In the genomic region with DNA sequence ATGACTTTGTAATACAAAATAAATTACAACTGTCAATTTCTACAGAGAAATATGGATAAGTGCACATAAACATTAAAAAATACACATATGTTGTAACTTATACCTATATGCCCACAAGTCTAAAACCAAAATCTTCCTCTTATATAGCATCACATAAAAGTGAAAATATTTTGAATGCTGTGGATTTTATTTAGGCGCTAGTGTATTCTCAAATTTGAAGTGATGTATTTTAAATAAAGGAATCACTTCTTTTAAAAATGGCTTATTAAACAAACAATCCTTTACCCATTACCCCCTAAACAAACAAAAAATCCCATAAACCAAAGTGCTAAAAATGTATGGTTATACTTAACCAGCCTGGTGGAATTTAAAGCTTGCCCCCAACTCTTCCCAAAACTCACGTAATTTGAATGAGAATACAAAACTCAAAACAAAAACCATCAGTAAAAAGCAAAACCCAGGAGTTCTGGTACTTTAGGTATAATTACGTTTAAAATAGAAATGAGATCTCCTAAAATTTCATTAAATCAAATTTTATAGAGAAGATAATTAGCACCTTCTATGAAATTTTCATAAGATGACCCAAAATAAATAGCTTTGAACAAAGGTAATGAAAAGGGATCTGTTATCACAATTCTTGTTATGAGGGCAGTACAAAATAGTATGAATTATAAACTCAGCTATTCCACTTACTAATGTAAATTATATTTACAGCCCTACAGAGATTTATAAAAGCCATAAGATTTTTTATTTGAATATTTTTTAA, we compare ENCODE assay signal across 9 cellular contexts.
DNase-seq lines count a peak whose midpoint lies in the region; ATAC-seq, FAIRE-seq and TF ChIP-seq lines count a peak whose summit lies in the region.
"Had no signal": no experiment of that assay in that cellular context is flagged by ENCODE, and none has a peak within 500 bp of the region (broad histone marks: within the 10 kb centered on the region; RNA-seq: fewer than 3 reads in every experiment).

No MANE protein-coding gene starts in this region.

- H3K4me3 ChIP-seq in heart left ventricle, result peak overlapping the region in 7 of 12 donors; percentile 63 to 79 (median 69)
- H3K4me3 ChIP-seq in upper lobe of right lung, result peak overlapping the region; percentile 72

- H3K36me3 ChIP-seq in heart left ventricle (no peaks in the 10 kb centered on the region), upper lobe of right lung (no peaks in the 10 kb centered on the region)

- H3K27ac ChIP-seq in heart left ventricle, result peak overlapping the region in 5 of 12 donors; percentile 22 to 85 (median 27)
- H3K27ac ChIP-seq in upper lobe of right lung, result peak overlapping the region; percentile 82

- no peak for ATAC-seq in heart left ventricle
- no peak for ATAC-seq in left ventricle myocardium superior
- no peak for ATAC-seq in activated CD8-positive, alpha-beta T cell treated with anti-CD3 and anti-CD28 coated beads for 36 hours
- no peak for ATAC-seq in upper lobe of right lung
- no peak for ATAC-seq in HG02588 (IDR thresholded peaks at IDR 0.05; ENCODE audit: unreplicated experiment)

- H3K4me1 ChIP-seq in heart left ventricle (peaks cover 0 to 71% (median 19%) of the 10 kb centered on the region in 12 donors), upper lobe of right lung (peaks cover 11% of the 10 kb centered on the region)

- DNase-seq in heart left ventricle, result no peak
- DNase-seq in left ventricle myocardium superior, result no peak
- DNase-seq in activated CD8-positive, alpha-beta T cell treated with anti-CD3 and anti-CD28 coated beads for 36 hours, result no peak
- DNase-seq in upper lobe of right lung, result no peak
- DNase-seq in NCI-H2107 treated with DMSO at 0.1 percent for 48 hours (lab: John Stamatoyannopoulos, UW; ENCODE audit: unreplicated experiment), result no peak
- no peak for DNase-seq in NCI-H345 (lab: John Stamatoyannopoulos, UW)
- DNase-seq: activated effector memory CD4-positive, alpha-beta T cell treated with anti-CD3 and anti-CD28 coated beads, Interleukin-2, amount 50 U/mL, for 16 hours had no signal

- H3K4me3 Mint-ChIP-seq in activated CD8-positive, alpha-beta T cell treated with anti-CD3 and anti-CD28 coated beads for 36 hours, result peak overlapping the region; percentile 56

- TF ChIP-seq POLR2A in heart left ventricle (IDR thresholded peaks at IDR 0.05), result no peak

- intact Hi-C loops in heart left ventricle (cut with DNase I) (loop anchor here in 2 of 10 donors (2.0 to 5.0 kb wide), 2 partner anchors 80 to 81 kb away; partner anchors contain the start of gene TRIM13 (in 1 of the 2)), left ventricle myocardium superior (cut with micrococcal nuclease) (no loop called here), upper lobe of right lung (cut with DNase I) (no loop called here)
- intact Hi-C loops in activated CD8-positive, alpha-beta T cell treated with anti-CD3 and anti-CD28 coated beads for 36 hours (cut with micrococcal nuclease), result no loop called here

- TF ChIP-seq CTCF in heart left ventricle (IDR thresholded peaks at IDR 0.05) (no peak), upper lobe of right lung (IDR thresholded peaks at IDR 0.05) (no peak)
- no peak for TF ChIP-seq CTCF in activated CD8-positive, alpha-beta T cell treated with anti-CD3 and anti-CD28 coated beads for 36 hours (IDR thresholded peaks at IDR 0.05)

- POLR2A ChIA-PET in activated CD8-positive, alpha-beta T cell treated with anti-CD3 and anti-CD28 coated beads for 36 hours (lab: Charles Lee), result interaction anchor here (4.4 to 5.9 kb wide), 2 partner anchors 47 to 81 kb away, joined by 32 to 79 read pairs; partner anchors contain the start of gene TRIM13

- no peak overlapping the region for H3K27ac Mint-ChIP-seq in activated CD8-positive, alpha-beta T cell treated with anti-CD3 and anti-CD28 coated beads for 36 hours

- peak; percentile 78 for FAIRE-seq in islet of Langerhans (lab: Jason Lieb, UNC)

- CTCF ChIA-PET in activated CD8-positive, alpha-beta T cell treated with anti-CD3 and anti-CD28 coated beads for 36 hours (lab: Charles Lee), result interaction anchor here (0.8 to 8.2 kb wide), 5 partner anchors 48 to 991 kb away, joined by 3 to 82 read pairs (median 17); partner anchors contain the start of gene TRIM13

- no peaks in the 10 kb centered on the region for H3K9me3 ChIP-seq in heart left ventricle
- no peaks in the 10 kb centered on the region for H3K9me3 ChIP-seq in upper lobe of right lung

- H3K9me3 Mint-ChIP-seq in activated CD8-positive, alpha-beta T cell treated with anti-CD3 and anti-CD28 coated beads for 36 hours, result no peaks in the 10 kb centered on the region

- WGBS in heart left ventricle, 4 donors, result 71 to 88% (median 80%) methylated on average over 3 of the region's 3 CpGs

- H3K27me3 ChIP-seq in heart left ventricle (no peaks in the 10 kb centered on the region), upper lobe of right lung (no peaks in the 10 kb centered on the region)

- H3K4me1 Mint-ChIP-seq in activated CD8-positive, alpha-beta T cell treated with anti-CD3 and anti-CD28 coated beads for 36 hours (ENCODE audit: low read depth), result peaks cover 24% of the 10 kb centered on the region

- H3K27me3 Mint-ChIP-seq in activated CD8-positive, alpha-beta T cell treated with anti-CD3 and anti-CD28 coated beads for 36 hours, result peaks cover 10% of the 10 kb centered on the region

- H3K36me3 Mint-ChIP-seq in activated CD8-positive, alpha-beta T cell treated with anti-CD3 and anti-CD28 coated beads for 36 hours (ENCODE audit: low read depth), result peaks cover 29% of the 10 kb centered on the region
